In the genomic region with DNA sequence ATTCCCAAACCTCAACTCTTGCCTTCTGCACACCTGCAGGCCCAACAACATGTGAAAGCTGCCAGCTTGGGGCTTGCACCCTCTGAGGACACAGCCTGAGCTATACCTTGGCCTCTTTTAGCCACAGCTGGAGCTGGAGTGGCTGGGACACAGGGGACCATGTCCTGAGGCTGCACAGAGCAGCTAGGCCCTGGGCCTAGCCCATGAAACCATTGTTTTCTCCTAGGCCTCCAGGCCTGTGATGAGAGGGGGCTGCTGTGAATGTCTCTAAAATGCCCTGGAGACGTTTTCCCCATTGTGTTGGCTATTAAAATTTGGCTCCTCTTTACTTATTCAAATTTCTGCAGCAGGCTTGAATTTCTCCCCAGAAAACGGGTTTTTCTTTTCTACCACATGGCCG, we compare ENCODE assay signal across 38 cellular contexts. TPM values are rescaled to one million over a fixed set of nuclear protein-coding genes. Genes with fewer than 3 reads are reported as not detected.
"Had no signal": no experiment of that assay in that cellular context is flagged by ENCODE, and none has a peak within 500 bp of the region (broad histone marks: within the 10 kb centered on the region; RNA-seq: fewer than 3 reads in every experiment).

No MANE protein-coding gene starts in this region.

- H3K4me1 ChIP-seq: ascending aorta had no signal

- H3K27ac ChIP-seq: ascending aorta, cardiac muscle cell, VCaP had no signal

- H3K27me3 ChIP-seq: ascending aorta, cardiac muscle cell had no signal

- H3K27me3 Mint-ChIP-seq: activated B cell treated with CpG ODN at 0.5 μM for 24 hours; activated CD4-positive, alpha-beta memory T cell treated with anti-CD3 and anti-CD28 coated beads for 36 hours; activated CD4-positive, alpha-beta T cell treated with anti-CD3 and anti-CD28 coated beads, Interleukin-2, amount 10 ng/mL, durations not matched to agents 24 days and 14 days; activated CD8-positive, alpha-beta T cell treated with anti-CD3 and anti-CD28 coated beads for 36 hours; activated naive CD8-positive, alpha-beta T cell; activated naive CD8-positive, alpha-beta T cell treated with anti-CD3 and anti-CD28 coated beads, Interleukin-2, amount 10 ng/mL, durations not matched to agents 7 days and 5 days; activated naive CD8-positive, alpha-beta T cell treated with anti-CD3 and anti-CD28 coated beads, Interleukin-2, amount 50 U/mL, for 24 hours; activated T-helper 17 cell treated with anti-CD3 and anti-CD28 coated beads, Interleukin-2, amount 50 U/mL, for 72 hours; central memory CD8-positive, alpha-beta T cell had no signal

- H3K27ac Mint-ChIP-seq: activated B cell treated with CpG ODN at 0.5 μM for 24 hours; activated CD4-positive, alpha-beta memory T cell treated with anti-CD3 and anti-CD28 coated beads for 36 hours; activated CD4-positive, alpha-beta T cell treated with anti-CD3 and anti-CD28 coated beads, Interleukin-2, amount 10 ng/mL, durations not matched to agents 24 days and 14 days; activated CD8-positive, alpha-beta T cell treated with anti-CD3 and anti-CD28 coated beads for 36 hours; activated naive CD4-positive, alpha-beta T cell treated with anti-CD3 and anti-CD28 coated beads for 36 hours; activated naive CD8-positive, alpha-beta T cell; activated naive CD8-positive, alpha-beta T cell treated with anti-CD3 and anti-CD28 coated beads, Interleukin-2, amount 10 ng/mL, durations not matched to agents 7 days and 5 days; activated naive CD8-positive, alpha-beta T cell treated with anti-CD3 and anti-CD28 coated beads, Interleukin-2, amount 50 U/mL, for 24 hours; activated T-cell treated with anti-CD3 and anti-CD28 coated beads, Interleukin-2, amount 50 U/mL, for 72 hours; activated T-helper 1 cell treated with anti-CD3 and anti-CD28 coated beads, Interleukin-12 subunit alpha, Interleukin-12 subunit beta, Interleukin-2, Interleukin-4 antibody, amounts not matched to agents 30 ng/mL and 10 ng/mL and 1 ng/mL, durations not matched to agents 14 hours and 24 hours and 36 hours; activated T-helper 17 cell treated with anti-CD3 and anti-CD28 coated beads, Interleukin-2, amount 50 U/mL, for 72 hours; brain; T-helper 1 cell treated with Interleukin-12 subunit alpha and Interleukin-12 subunit beta and Interleukin-4 antibody, amounts not matched to agents 30 μg/mL and 1 μg/mL, for 36 hours; T-helper 2 cell treated with Interferon-gamma antibody and Interleukin-4, amounts not matched to agents 5 μg/mL and 100 μg/mL, for 36 hours had no signal

- DNase-seq: activated B cell treated with CpG ODN at 0.5 μM for 24 hours; activated CD4-positive, alpha-beta memory T cell treated with anti-CD3 and anti-CD28 coated beads for 36 hours; activated CD4-positive, alpha-beta T cell treated with anti-CD3 and anti-CD28 coated beads for 4 hours; activated CD4-positive, alpha-beta T cell treated with anti-CD3 and anti-CD28 coated beads, Interleukin-2, amount 10 ng/mL, durations not matched to agents 24 days and 14 days; activated CD4-positive, alpha-beta T cell treated with anti-CD3 and anti-CD28 coated beads, Interleukin-2, amount 50 U/mL, for 1 hour; activated CD4-positive, alpha-beta T cell treated with anti-CD3 and anti-CD28 coated beads, Interleukin-2, amount 50 U/mL, for 4 hours; activated CD4-positive, CD25-positive, alpha-beta regulatory T cell treated with anti-CD3 and anti-CD28 coated beads, Interleukin-2, amount 50 U/mL, for 72 hours; activated CD8-positive, alpha-beta memory T cell treated with anti-CD3 and anti-CD28 coated beads, Interleukin-2, amount 50 U/mL, for 4 hours; activated CD8-positive, alpha-beta T cell treated with anti-CD3 and anti-CD28 coated beads for 36 hours; activated effector memory CD4-positive, alpha-beta T cell treated with anti-CD3 and anti-CD28 coated beads, Interleukin-2, amount 50 U/mL, for 16 hours; activated gamma-delta T cell treated with Interleukin-2 at 50 U/mL for 16 hours; activated naive CD4-positive, alpha-beta T cell; activated naive CD4-positive, alpha-beta T cell treated with anti-CD3 and anti-CD28 coated beads for 36 hours; activated naive CD4-positive, alpha-beta T cell treated with anti-CD3 and anti-CD28 coated beads, Interleukin-2, amount 50 U/mL, for 16 hours; activated naive CD8-positive, alpha-beta T cell treated with anti-CD3 and anti-CD28 coated beads, Interleukin-2, amount 10 ng/mL, durations not matched to agents 7 days and 5 days; activated naive CD8-positive, alpha-beta T cell treated with anti-CD3 and anti-CD28 coated beads, Interleukin-2, amount 50 U/mL, for 24 hours; activated T-cell treated with anti-CD3 and anti-CD28 coated beads for 4 hours; activated T-cell treated with anti-CD3 and anti-CD28 coated beads, Interleukin-2, amount 50 U/mL, for 1 hour; activated T-cell treated with anti-CD3 and anti-CD28 coated beads, Interleukin-2, amount 50 U/mL, for 4 hours; activated T-cell treated with anti-CD3 and anti-CD28 coated beads, Interleukin-2, amount 50 U/mL, for 72 hours; amygdala; anterior cingulate cortex; caudate nucleus; cerebellar nuclear complex; T-helper 2 cell; T-helper 9 cell had no signal

- H3K4me3 Mint-ChIP-seq: activated B cell treated with CpG ODN at 0.5 μM for 24 hours; activated CD4-positive, alpha-beta memory T cell treated with anti-CD3 and anti-CD28 coated beads for 36 hours; activated CD4-positive, alpha-beta T cell treated with anti-CD3 and anti-CD28 coated beads, Interleukin-2, amount 10 ng/mL, durations not matched to agents 24 days and 14 days; activated CD8-positive, alpha-beta T cell treated with anti-CD3 and anti-CD28 coated beads for 36 hours; activated naive CD4-positive, alpha-beta T cell treated with anti-CD3 and anti-CD28 coated beads for 36 hours; activated naive CD8-positive, alpha-beta T cell; activated naive CD8-positive, alpha-beta T cell treated with anti-CD3 and anti-CD28 coated beads, Interleukin-2, amount 10 ng/mL, durations not matched to agents 7 days and 5 days; activated naive CD8-positive, alpha-beta T cell treated with anti-CD3 and anti-CD28 coated beads, Interleukin-2, amount 50 U/mL, for 24 hours; activated T-cell treated with anti-CD3 and anti-CD28 coated beads, Interleukin-2, amount 50 U/mL, for 4 hours; activated T-cell treated with anti-CD3 and anti-CD28 coated beads, Interleukin-2, amount 50 U/mL, for 72 hours; activated T-helper 1 cell treated with anti-CD3 and anti-CD28 coated beads, Interleukin-12 subunit alpha, Interleukin-12 subunit beta, Interleukin-2, Interleukin-4 antibody, amounts not matched to agents 30 ng/mL and 10 ng/mL and 1 ng/mL, durations not matched to agents 14 hours and 24 hours and 36 hours; activated T-helper 17 cell treated with anti-CD3 and anti-CD28 coated beads, Interleukin-2, amount 50 U/mL, for 72 hours; brain; central memory CD8-positive, alpha-beta T cell; T-helper 1 cell treated with Interleukin-12 subunit alpha and Interleukin-12 subunit beta and Interleukin-4 antibody, amounts not matched to agents 30 μg/mL and 1 μg/mL, for 36 hours; T-helper 2 cell treated with Interferon-gamma antibody and Interleukin-4, amounts not matched to agents 5 μg/mL and 100 μg/mL, for 36 hours had no signal

- H3K4me1 Mint-ChIP-seq: activated B cell treated with CpG ODN at 0.5 μM for 24 hours; activated CD4-positive, alpha-beta T cell treated with anti-CD3 and anti-CD28 coated beads, Interleukin-2, amount 10 ng/mL, durations not matched to agents 24 days and 14 days; activated naive CD8-positive, alpha-beta T cell treated with anti-CD3 and anti-CD28 coated beads, Interleukin-2, amount 10 ng/mL, durations not matched to agents 7 days and 5 days; activated T-helper 17 cell treated with anti-CD3 and anti-CD28 coated beads, Interleukin-2, amount 50 U/mL, for 72 hours had no signal

- FAIRE-seq: bronchial epithelial cell, TTC549 had no signal

- ATAC-seq: activated CD8-positive, alpha-beta T cell treated with anti-CD3 and anti-CD28 coated beads for 36 hours; activated naive CD8-positive, alpha-beta T cell treated with anti-CD3 and anti-CD28 coated beads, Interleukin-2, amount 50 U/mL, for 24 hours; activated T-cell treated with anti-CD3 and anti-CD28 coated beads, Interleukin-2, amount 50 U/mL, for 4 hours; activated T-cell treated with anti-CD3 and anti-CD28 coated beads, Interleukin-2, amount 50 U/mL, for 72 hours; activated T-helper 17 cell treated with anti-CD3 and anti-CD28 coated beads, Interleukin-2, amount 50 U/mL, for 72 hours had no signal

- H3K4me3 ChIP-seq: ascending aorta, cardiac muscle cell had no signal

RNA-seq across cellular contexts. Expression of a gene that starts 7.2 kb away (rescaled TPM):
- total RNA-seq: ascending aorta had no signal
